In the genomic region with DNA sequence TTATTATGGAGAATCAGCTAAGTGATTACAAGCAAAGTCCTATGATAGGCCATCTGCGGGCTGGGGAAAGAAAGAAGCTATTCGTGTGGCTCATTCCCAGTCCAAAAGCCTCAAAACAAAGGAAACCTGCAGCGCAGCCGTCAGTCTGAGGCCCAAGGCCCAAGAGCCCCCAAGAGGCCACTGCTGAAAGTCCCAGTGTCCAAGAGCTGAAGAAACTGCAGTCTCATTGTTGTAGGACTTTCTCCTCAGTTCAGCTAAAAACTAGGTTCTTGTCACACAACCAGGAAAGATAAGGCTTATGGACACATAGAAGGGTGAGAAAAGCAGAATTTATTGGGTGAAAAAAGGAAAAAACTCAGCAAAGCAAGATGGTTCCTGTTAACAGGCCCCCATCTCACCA, we compare ENCODE assay signal across 1 cellular context.
TF ChIP-seq lines count a peak whose summit lies in the region.

No MANE protein-coding gene starts in this region.

TF ChIP-seq in K562, 482 proteins besides CTCF, POLR2A, EP300 and RAD21 (continued from another document and continues in another):
- TF ChIP-seq, protein P1, sequence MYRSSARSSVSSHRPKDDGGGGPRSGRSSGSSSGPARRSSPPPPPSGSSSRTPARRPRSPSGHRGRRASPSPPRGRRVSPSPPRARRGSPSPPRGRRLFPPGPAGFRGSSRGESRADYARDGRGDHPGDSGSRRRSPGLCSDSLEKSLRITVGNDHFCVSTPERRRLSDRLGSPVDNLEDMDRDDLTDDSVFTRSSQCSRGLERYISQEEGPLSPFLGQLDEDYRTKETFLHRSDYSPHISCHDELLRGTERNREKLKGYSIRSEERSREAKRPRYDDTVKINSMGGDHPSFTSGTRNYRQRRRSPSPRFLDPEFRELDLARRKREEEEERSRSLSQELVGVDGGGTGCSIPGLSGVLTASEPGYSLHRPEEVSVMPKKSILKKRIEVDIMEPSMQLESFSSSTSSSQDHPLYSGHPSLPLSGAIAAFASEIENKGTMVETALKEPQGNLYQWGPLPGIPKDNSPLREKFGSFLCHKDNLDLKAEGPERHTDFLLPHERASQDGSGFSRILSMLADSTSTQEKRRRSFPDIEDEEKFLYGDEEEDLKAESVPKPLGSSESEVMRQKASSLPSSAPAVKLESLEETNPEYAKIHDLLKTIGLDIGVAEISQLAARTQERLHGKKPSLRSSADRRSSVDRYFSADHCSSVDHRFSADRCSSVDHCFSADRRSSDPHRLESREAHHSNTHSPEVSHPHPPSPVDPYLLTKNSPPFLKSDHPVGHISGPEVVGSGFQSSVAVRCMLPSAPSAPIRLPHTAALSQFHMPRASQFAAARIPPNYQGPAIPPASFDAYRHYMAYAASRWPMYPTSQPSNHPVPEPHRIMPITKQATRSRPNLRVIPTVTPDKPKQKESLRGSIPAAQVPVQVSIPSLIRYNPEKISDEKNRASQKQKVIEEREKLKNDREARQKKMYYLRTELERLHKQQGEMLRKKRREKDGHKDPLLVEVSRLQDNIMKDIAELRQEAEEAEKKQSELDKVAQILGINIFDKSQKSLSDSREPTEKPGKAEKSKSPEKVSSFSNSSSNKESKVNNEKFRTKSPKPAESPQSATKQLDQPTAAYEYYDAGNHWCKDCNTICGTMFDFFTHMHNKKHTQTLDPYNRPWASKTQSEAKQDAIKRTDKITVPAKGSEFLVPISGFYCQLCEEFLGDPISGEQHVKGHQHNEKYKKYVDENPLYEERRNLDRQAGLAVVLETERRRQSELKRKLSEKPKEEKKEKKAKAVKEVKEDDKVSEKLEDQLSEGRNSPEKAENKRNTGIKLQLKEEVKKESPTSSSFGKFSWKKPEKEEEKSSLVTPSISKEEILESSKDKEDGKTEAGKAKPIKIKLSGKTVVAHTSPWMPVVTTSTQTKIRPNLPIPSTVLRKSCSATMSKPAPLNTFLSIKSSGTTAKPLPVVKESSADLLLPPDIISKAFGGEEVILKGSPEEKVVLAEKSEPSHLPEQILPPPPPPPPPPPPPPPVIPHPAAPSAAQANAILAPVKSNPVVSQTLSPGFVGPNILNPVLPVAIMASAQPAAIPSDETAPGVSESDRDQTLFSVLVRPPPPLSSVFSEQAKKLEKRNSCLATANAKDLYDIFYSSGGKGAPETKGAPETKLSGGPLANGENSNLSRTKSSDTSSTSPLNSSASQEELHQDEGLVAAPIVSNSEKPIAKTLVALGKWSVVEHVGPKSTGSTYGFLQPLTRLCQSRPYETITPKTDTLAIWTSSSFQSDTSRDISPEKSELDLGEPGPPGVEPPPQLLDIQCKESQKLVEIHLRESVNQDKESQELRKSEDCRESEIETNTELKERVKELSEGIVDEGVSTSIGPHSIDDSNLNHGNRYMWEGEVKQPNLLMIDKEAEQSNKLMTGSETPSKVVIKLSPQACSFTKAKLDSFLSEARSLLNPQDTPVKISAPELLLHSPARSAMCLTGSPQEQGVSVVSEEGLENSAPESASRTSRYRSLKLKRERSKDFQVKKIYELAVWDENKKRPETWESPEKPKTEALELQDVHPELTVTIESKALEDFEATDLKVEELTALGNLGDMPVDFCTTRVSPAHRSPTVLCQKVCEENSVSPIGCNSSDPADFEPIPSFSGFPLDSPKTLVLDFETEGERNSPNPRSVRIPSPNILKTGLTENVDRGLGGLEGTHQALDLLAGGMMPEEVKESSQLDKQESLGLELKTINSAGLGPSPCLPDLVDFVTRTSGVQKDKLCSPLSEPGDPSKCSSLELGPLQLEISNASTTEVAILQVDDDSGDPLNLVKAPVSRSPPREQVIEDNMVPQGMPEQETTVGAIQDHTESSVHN (IDR thresholded peaks at IDR 0.05; ENCODE audit: borderline replicate concordance in 1 of 2, low read depth in 1 of 2) = no peak
- TF ChIP-seq ZFX (CRISPR knock-in tag; IDR thresholded peaks at IDR 0.05) (peak; percentile 28; the same call in 1 of the 2 replicates), ETV6 (IDR thresholded peaks at IDR 0.05; ENCODE audit: borderline replicate concordance in 1 of 2, low read depth in 2 of 2, low read length in 1 of 2) (no peak), ETV6 (CRISPR knock-in tag; IDR thresholded peaks at IDR 0.05; ENCODE audit: borderline replicate concordance) (no peak), MAFF (IDR thresholded peaks at IDR 0.05; ENCODE audit: low read length) (peak; percentile 67; the same call in 1 of the 2 replicates), DNMT1 (IDR thresholded peaks at IDR 0.05) (no peak), SMARCA4 (IDR thresholded peaks at IDR 0.05) (peak; percentile 44; the same call in 1 of the 2 replicates), HEY1 (CRISPR knock-in tag; IDR thresholded peaks at IDR 0.05; ENCODE audit: borderline replicate concordance) (no peak), FOXJ2 (tag; IDR thresholded peaks at IDR 0.05) (peak; percentile 76), SMAD3 (CRISPR knock-in tag; conservative IDR thresholded peaks at IDR 0.05) (no peak), LEF1 (IDR thresholded peaks at IDR 0.05) (0 out of 2 replicates have a peak, but pooled peaks have one; percentile 19), MAFG (tag; conservative IDR thresholded peaks at IDR 0.05) (peak; percentile 89), KDM1A (IDR thresholded peaks at IDR 0.05) (no peak), ZKSCAN1 (IDR thresholded peaks at IDR 0.05; ENCODE audit: low read depth, low read length) (no peak), HIVEP1 (CRISPR knock-in tag; IDR thresholded peaks at IDR 0.05) (no peak), CBFA2T3 (IDR thresholded peaks at IDR 0.05) (0 out of 2 replicates have a peak, but pooled peaks have one; percentile 21), ARID1B (IDR thresholded peaks at IDR 0.05) (peak; percentile 45), ELF2 (CRISPR knock-in tag; IDR thresholded peaks at IDR 0.05) (no peak), ZNF316 (IDR thresholded peaks at IDR 0.05) (peak; percentile 81), MCM7 (IDR thresholded peaks at IDR 0.05) (no peak), RB1 (IDR thresholded peaks at IDR 0.05; ENCODE audit: low read depth) (no peak), HNRNPK (IDR thresholded peaks at IDR 0.05; ENCODE audit: low read depth, low read length, poor library complexity, severe bottlenecking) (no peak)
- TF ChIP-seq, protein P2, sequence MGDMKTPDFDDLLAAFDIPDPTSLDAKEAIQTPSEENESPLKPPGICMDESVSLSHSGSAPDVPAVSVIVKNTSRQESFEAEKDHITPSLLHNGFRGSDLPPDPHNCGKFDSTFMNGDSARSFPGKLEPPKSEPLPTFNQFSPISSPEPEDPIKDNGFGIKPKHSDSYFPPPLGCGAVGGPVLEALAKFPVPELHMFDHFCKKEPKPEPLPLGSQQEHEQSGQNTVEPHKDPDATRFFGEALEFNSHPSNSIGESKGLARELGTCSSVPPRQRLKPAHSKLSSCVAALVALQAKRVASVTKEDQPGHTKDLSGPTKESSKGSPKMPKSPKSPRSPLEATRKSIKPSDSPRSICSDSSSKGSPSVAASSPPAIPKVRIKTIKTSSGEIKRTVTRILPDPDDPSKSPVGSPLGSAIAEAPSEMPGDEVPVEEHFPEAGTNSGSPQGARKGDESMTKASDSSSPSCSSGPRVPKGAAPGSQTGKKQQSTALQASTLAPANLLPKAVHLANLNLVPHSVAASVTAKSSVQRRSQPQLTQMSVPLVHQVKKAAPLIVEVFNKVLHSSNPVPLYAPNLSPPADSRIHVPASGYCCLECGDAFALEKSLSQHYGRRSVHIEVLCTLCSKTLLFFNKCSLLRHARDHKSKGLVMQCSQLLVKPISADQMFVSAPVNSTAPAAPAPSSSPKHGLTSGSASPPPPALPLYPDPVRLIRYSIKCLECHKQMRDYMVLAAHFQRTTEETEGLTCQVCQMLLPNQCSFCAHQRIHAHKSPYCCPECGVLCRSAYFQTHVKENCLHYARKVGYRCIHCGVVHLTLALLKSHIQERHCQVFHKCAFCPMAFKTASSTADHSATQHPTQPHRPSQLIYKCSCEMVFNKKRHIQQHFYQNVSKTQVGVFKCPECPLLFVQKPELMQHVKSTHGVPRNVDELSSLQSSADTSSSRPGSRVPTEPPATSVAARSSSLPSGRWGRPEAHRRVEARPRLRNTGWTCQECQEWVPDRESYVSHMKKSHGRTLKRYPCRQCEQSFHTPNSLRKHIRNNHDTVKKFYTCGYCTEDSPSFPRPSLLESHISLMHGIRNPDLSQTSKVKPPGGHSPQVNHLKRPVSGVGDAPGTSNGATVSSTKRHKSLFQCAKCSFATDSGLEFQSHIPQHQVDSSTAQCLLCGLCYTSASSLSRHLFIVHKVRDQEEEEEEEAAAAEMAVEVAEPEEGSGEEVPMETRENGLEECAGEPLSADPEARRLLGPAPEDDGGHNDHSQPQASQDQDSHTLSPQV (IDR thresholded peaks at IDR 0.05) = peak; percentile 47; the same call in 1 of the 2 replicates
- TF ChIP-seq, protein P3, sequence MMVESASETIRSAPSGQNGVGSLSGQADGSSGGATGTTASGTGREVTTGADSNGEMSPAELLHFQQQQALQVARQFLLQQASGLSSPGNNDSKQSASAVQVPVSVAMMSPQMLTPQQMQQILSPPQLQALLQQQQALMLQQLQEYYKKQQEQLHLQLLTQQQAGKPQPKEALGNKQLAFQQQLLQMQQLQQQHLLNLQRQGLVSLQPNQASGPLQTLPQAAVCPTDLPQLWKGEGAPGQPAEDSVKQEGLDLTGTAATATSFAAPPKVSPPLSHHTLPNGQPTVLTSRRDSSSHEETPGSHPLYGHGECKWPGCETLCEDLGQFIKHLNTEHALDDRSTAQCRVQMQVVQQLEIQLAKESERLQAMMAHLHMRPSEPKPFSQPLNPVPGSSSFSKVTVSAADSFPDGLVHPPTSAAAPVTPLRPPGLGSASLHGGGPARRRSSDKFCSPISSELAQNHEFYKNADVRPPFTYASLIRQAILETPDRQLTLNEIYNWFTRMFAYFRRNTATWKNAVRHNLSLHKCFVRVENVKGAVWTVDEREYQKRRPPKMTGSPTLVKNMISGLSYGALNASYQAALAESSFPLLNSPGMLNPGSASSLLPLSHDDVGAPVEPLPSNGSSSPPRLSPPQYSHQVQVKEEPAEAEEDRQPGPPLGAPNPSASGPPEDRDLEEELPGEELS (CRISPR knock-in tag; IDR thresholded peaks at IDR 0.05; ENCODE audit: borderline replicate concordance) = no peak
- TF ChIP-seq, protein P4, sequence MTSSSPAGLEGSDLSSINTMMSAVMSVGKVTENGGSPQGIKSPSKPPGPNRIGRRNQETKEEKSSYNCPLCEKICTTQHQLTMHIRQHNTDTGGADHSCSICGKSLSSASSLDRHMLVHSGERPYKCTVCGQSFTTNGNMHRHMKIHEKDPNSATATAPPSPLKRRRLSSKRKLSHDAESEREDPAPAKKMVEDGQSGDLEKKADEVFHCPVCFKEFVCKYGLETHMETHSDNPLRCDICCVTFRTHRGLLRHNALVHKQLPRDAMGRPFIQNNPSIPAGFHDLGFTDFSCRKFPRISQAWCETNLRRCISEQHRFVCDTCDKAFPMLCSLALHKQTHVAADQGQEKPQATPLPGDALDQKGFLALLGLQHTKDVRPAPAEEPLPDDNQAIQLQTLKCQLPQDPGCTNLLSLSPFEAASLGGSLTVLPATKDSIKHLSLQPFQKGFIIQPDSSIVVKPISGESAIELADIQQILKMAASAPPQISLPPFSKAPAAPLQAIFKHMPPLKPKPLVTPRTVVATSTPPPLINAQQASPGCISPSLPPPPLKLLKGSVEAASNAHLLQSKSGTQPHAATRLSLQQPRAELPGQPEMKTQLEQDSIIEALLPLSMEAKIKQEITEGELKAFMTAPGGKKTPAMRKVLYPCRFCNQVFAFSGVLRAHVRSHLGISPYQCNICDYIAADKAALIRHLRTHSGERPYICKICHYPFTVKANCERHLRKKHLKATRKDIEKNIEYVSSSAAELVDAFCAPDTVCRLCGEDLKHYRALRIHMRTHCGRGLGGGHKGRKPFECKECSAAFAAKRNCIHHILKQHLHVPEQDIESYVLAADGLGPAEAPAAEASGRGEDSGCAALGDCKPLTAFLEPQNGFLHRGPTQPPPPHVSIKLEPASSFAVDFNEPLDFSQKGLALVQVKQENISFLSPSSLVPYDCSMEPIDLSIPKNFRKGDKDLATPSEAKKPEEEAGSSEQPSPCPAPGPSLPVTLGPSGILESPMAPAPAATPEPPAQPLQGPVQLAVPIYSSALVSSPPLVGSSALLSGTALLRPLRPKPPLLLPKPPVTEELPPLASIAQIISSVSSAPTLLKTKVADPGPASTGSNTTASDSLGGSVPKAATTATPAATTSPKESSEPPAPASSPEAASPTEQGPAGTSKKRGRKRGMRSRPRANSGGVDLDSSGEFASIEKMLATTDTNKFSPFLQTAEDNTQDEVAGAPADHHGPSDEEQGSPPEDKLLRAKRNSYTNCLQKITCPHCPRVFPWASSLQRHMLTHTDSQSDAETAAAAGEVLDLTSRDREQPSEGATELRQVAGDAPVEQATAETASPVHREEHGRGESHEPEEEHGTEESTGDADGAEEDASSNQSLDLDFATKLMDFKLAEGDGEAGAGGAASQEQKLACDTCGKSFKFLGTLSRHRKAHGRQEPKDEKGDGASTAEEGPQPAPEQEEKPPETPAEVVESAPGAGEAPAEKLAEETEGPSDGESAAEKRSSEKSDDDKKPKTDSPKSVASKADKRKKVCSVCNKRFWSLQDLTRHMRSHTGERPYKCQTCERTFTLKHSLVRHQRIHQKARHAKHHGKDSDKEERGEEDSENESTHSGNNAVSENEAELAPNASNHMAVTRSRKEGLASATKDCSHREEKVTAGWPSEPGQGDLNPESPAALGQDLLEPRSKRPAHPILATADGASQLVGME (CRISPR knock-in tag; IDR thresholded peaks at IDR 0.05) = no peak
- TF ChIP-seq, protein P5, sequence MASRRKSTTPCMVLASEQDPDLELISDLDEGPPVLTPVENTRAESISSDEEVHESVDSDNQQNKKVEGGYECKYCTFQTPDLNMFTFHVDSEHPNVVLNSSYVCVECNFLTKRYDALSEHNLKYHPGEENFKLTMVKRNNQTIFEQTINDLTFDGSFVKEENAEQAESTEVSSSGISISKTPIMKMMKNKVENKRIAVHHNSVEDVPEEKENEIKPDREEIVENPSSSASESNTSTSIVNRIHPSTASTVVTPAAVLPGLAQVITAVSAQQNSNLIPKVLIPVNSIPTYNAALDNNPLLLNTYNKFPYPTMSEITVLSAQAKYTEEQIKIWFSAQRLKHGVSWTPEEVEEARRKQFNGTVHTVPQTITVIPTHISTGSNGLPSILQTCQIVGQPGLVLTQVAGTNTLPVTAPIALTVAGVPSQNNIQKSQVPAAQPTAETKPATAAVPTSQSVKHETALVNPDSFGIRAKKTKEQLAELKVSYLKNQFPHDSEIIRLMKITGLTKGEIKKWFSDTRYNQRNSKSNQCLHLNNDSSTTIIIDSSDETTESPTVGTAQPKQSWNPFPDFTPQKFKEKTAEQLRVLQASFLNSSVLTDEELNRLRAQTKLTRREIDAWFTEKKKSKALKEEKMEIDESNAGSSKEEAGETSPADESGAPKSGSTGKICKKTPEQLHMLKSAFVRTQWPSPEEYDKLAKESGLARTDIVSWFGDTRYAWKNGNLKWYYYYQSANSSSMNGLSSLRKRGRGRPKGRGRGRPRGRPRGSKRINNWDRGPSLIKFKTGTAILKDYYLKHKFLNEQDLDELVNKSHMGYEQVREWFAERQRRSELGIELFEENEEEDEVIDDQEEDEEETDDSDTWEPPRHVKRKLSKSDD (conservative IDR thresholded peaks at IDR 0.05; ENCODE audit: low read length) = no peak
- TF ChIP-seq, protein P6, sequence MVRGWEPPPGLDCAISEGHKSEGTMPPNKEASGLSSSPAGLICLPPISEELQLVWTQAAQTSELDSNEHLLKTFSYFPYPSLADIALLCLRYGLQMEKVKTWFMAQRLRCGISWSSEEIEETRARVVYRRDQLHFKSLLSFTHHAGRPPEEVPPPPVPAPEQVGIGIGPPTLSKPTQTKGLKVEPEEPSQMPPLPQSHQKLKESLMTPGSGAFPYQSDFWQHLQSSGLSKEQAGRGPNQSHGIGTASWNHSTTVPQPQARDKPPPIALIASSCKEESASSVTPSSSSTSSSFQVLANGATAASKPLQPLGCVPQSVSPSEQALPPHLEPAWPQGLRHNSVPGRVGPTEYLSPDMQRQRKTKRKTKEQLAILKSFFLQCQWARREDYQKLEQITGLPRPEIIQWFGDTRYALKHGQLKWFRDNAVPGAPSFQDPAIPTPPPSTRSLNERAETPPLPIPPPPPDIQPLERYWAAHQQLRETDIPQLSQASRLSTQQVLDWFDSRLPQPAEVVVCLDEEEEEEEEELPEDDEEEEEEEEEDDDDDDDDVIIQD (CRISPR knock-in tag; IDR thresholded peaks at IDR 0.05) = no peak
- TF ChIP-seq, protein P7, sequence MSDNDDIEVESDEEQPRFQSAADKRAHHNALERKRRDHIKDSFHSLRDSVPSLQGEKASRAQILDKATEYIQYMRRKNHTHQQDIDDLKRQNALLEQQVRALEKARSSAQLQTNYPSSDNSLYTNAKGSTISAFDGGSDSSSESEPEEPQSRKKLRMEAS (CRISPR knock-in tag; IDR thresholded peaks at IDR 0.05) = no peak
